In genomic region chr1:38178236-38178635, GRCh38 we compare ENCODE assay signal across 21 cellular contexts.
"Had no signal": no experiment of that assay in that cellular context is flagged by ENCODE, and none has a peak within 500 bp of the region (broad histone marks: within the 10 kb centered on the region; RNA-seq: fewer than 3 reads in every experiment).

No MANE protein-coding gene starts in this region.

- H3K4me1 ChIP-seq: foreskin keratinocyte, pancreas, upper lobe of right lung, vagina had no signal

- H3K27me3 ChIP-seq: pancreas, tibial nerve, upper lobe of right lung, vagina had no signal

- H3K27ac ChIP-seq: foreskin keratinocyte, pancreas, tibial nerve, upper lobe of right lung, vagina had no signal

- ATAC-seq: foreskin keratinocyte; left cardiac atrium; left ventricle myocardium superior; pancreas; right cardiac atrium; stimulated activated memory B cell treated with anti-CD40 and anti-IgM and Interleukin-4, amounts not matched to agents 10 μg/mL and 1 μg/mL and 100 μg/mL, for 72 hours; upper lobe of right lung had no signal

- DNase-seq: effector CD4-positive, alpha-beta T cell; endodermal cell; erythroblast; foreskin keratinocyte; immature natural killer cell; kidney; left cardiac atrium; left ventricle myocardium superior; mesendoderm; naive B cell; occipital lobe; pancreas; right cardiac atrium; stimulated activated CD4-positive, alpha-beta T cell treated with anti-CD3 and anti-CD28 coated beads, Interleukin-1b, Interleukin-23, amount 100 ng/mL, for 48 hours; stimulated activated CD4-positive, alpha-beta T cell treated with anti-CD3 and anti-CD28 coated beads, Interleukin-4, amount 100 ng/mL, for 24 hours; upper lobe of right lung had no signal

- H3K9me3 ChIP-seq: pancreas, tibial nerve, upper lobe of right lung, vagina had no signal

- FAIRE-seq: endothelial cell of umbilical vein, kidney, pancreas had no signal

- H3K36me3 ChIP-seq: pancreas, tibial nerve, upper lobe of right lung, vagina had no signal

- H3K4me3 ChIP-seq: lung, pancreas, tibial nerve, upper lobe of right lung, vagina had no signal
